In genomic region chr2:25276569-25277465, GRCh38 we compare ENCODE assay signal across 8 cellular contexts.
DNase-seq lines count a peak whose midpoint lies in the region; FAIRE-seq and TF ChIP-seq lines count a peak whose summit lies in the region.

No MANE protein-coding gene starts in this region.

- no peak overlapping the region for H3K4me3 ChIP-seq in parathyroid adenoma (ENCODE audit: low read depth, low read length)
- H3K4me3 ChIP-seq in transverse colon, result peak overlapping the region; percentile 9 to 45 (median 30)

- TF ChIP-seq EP300 in transverse colon (IDR thresholded peaks at IDR 0.05; ENCODE audit: low read depth), result no peak

- H3K79me2 ChIP-seq in parathyroid adenoma, result no peaks in the 10 kb centered on the region

- H3K4me3 Mint-ChIP-seq in IgD-negative memory B cell, result peak overlapping the region; percentile 57 to 88 (median 72)
- no peak overlapping the region for H3K4me3 Mint-ChIP-seq in glutamatergic neuron (ENCODE audit: unreplicated experiment)

- in situ Hi-C loops in transverse colon (cut with MboI; ENCODE audit: low pct_ligation_motif_present in 1 of 4, low pct_unique_long_range_greater_than_20kb in 1 of 4, low sequenced_read_pairs in 3 of 4), result no loop called here

- H3K9me3 ChIP-seq in parathyroid adenoma (ENCODE audit: control insufficient read depth, low read length), result no peaks in the 10 kb centered on the region
- no peaks in the 10 kb centered on the region for H3K9me3 ChIP-seq in transverse colon

- H3K4me1 Mint-ChIP-seq in IgD-negative memory B cell (peaks cover 46 to 62% (median 50%) of the 10 kb centered on the region in 3 donors), glutamatergic neuron (ENCODE audit: low read depth, unreplicated experiment) (peaks cover 18% of the 10 kb centered on the region)

- no peaks in the 10 kb centered on the region for H3K27me3 Mint-ChIP-seq in IgD-negative memory B cell
- H3K27me3 Mint-ChIP-seq in glutamatergic neuron (ENCODE audit: unreplicated experiment), result peaks cover 13% of the 10 kb centered on the region

- H3K9ac ChIP-seq in parathyroid adenoma, result no peak overlapping the region

- H3K36me3 Mint-ChIP-seq in IgD-negative memory B cell, result no peaks in the 10 kb centered on the region
- peaks cover 4% of the 10 kb centered on the region for H3K36me3 Mint-ChIP-seq in glutamatergic neuron (ENCODE audit: unreplicated experiment)

- no peaks in the 10 kb centered on the region for H3K36me3 ChIP-seq in parathyroid adenoma (ENCODE audit: control insufficient read depth, insufficient read depth, low read length)
- H3K36me3 ChIP-seq in transverse colon, result peaks cover 0 to 2% (median 0%) of the 10 kb centered on the region in 4 donors

- 49% methylated on average over 46 of the region's 60 CpGs; no CpG with 5 or more reads in 1 of the 2 donors for WGBS in transverse colon (ENCODE audit: low coverage in 1 of 2), 2 donors

- H3K27ac Mint-ChIP-seq in IgD-negative memory B cell (peak overlapping the region; percentile 89 to 98 (median 93)), glutamatergic neuron (ENCODE audit: unreplicated experiment) (no peak overlapping the region)

- peak; percentile 93 for TF ChIP-seq CTCF in glutamatergic neuron (IDR thresholded peaks at IDR 0.05; ENCODE audit: partially characterized antibody, unreplicated experiment)
- peak; percentile 31 for TF ChIP-seq CTCF in parathyroid adenoma (IDR thresholded peaks at IDR 0.05)
- TF ChIP-seq CTCF in transverse colon (IDR thresholded peaks at IDR 0.05), result peak; percentile 54 to 73 (median 71)

- H3K4me1 ChIP-seq in parathyroid adenoma, result no peaks in the 10 kb centered on the region
- H3K4me1 ChIP-seq in transverse colon, result peaks cover 0 to 46% (median 18%) of the 10 kb centered on the region in 4 donors

- intact Hi-C loops in transverse colon (cut with DNase I; ENCODE audit: low total_unique reads), result loop anchor here (10.0 kb wide), 1 partner anchor 68 kb away; the partner anchor contains the start of gene DNMT3A

- TF ChIP-seq POLR2A in GM12891 (IDR thresholded peaks at IDR 0.05; ENCODE audit: low read depth, low read length) (no peak), transverse colon (IDR thresholded peaks at IDR 0.05) (no peak)

- H3K27ac ChIP-seq in parathyroid adenoma (peak overlapping the region; percentile 7), transverse colon (peak overlapping the region; percentile 76 to 85 (median 80))

- peak; percentile 94 for FAIRE-seq in GM12891 (lab: Jason Lieb, UNC)

- H3K27me3 ChIP-seq in parathyroid adenoma (ENCODE audit: control insufficient read depth, insufficient read depth, low read length) (no peaks in the 10 kb centered on the region), transverse colon (no peaks in the 10 kb centered on the region)

- H3K9me3 Mint-ChIP-seq in IgD-negative memory B cell (no peaks in the 10 kb centered on the region), glutamatergic neuron (ENCODE audit: unreplicated experiment) (peaks cover 6% of the 10 kb centered on the region)

- peak; percentile 85 for DNase-seq in GM12891 (ENCODE audit: insufficient read length, low spot score)
- peak; percentile 62 for DNase-seq in activated gamma-delta T cell treated with anti-CD3 and anti-CD28 coated beads, Interleukin-2, amount 50 U/mL, for 16 hours (ENCODE audit: low read depth)
- DNase-seq in glutamatergic neuron, result peak; percentile 91
- DNase-seq in transverse colon, result peak; percentile 60
- DNase-seq in HuH-7.5 (ENCODE audit: low spot score), result no peak
- DNase-seq in middle frontal gyrus (ENCODE audit: extremely low spot score, low spot score), result no peak

- no peak overlapping the region for H2AFZ ChIP-seq in parathyroid adenoma

- peak overlapping the region; percentile 22 for H3K4me2 ChIP-seq in parathyroid adenoma (ENCODE audit: low read length)

TF ChIP-seq in GM12891, 5 proteins besides CTCF, POLR2A, EP300 and RAD21:
- TF ChIP-seq POLR2AphosphoS5 (IDR thresholded peaks at IDR 0.05; ENCODE audit: low read depth, low read length) (0 out of 2 replicates have a peak, but pooled peaks have one; percentile 26), SPI1 (IDR thresholded peaks at IDR 0.05; ENCODE audit: low read depth, low read length) (peak; percentile 24; the same call in 1 of the 2 replicates), POU2F2 (IDR thresholded peaks at IDR 0.05; ENCODE audit: low read depth, low read length) (0 out of 2 replicates have a peak, but pooled peaks have one; percentile 7), PAX5 (IDR thresholded peaks at IDR 0.05; ENCODE audit: insufficient read depth, low read length, severe bottlenecking) (peak; percentile 61), TAF1 (IDR thresholded peaks at IDR 0.05; ENCODE audit: low read depth, low read length) (0 out of 2 replicates have a peak, but pooled peaks have one; percentile 20)
TF ChIP-seq in GM12891: peak in this region for 5.

Comparison
In these comparisons a context has a peak if more than half of its experiments do, and no peak if none do; other contexts are left out.
1. DNase-seq: peak in GM12891 (single experiment), activated gamma-delta T cell treated with anti-CD3 and anti-CD28 coated beads, Interleukin-2, amount 50 U/mL, for 16 hours (single experiment), glutamatergic neuron (single experiment) and transverse colon (single experiment); none in HuH-7.5 (single experiment) and middle frontal gyrus (single experiment).
2. CTCF ChIP-seq: peak in every context shown above with its lines; median percentile 93 in glutamatergic neuron; 71 in transverse colon; 31 in parathyroid adenoma.